33 cellular contexts compared by ENCODE assay signal in genomic region chr15:96402403-96402802, GRCh38.
"Had no signal": no experiment of that assay in that cellular context is flagged by ENCODE, and none has a peak within 500 bp of the region (broad histone marks: within the 10 kb centered on the region; RNA-seq: fewer than 3 reads in every experiment).

No MANE protein-coding gene starts in this region.

- H3K4me1 ChIP-seq: Peyer's patch, SJSA1 had no signal

- ATAC-seq: activated CD8-positive, alpha-beta T cell treated with anti-CD3 and anti-CD28 coated beads for 36 hours; activated T-cell treated with anti-CD3 and anti-CD28 coated beads, Interleukin-2, amount 50 U/mL, for 72 hours; activated T-helper 17 cell treated with anti-CD3 and anti-CD28 coated beads, Interleukin-2, amount 50 U/mL, for 72 hours; PC-3 had no signal

- H3K9ac ChIP-seq: SK-N-SH had no signal

- H3K27ac ChIP-seq: brain microvascular endothelial cell, Peyer's patch, SJSA1 had no signal

- H3K36me3 ChIP-seq: brain microvascular endothelial cell, MG63, Peyer's patch, SJSA1 had no signal

- H3K4me2 ChIP-seq: SK-N-SH had no signal

- H3K9me3 ChIP-seq: MG63, Peyer's patch, SJSA1, SK-N-SH had no signal

- FAIRE-seq: colon, TTC549 had no signal

- H3K4me3 ChIP-seq: MG63, Peyer's patch, SJSA1 had no signal

- DNase-seq: activated CD4-positive, alpha-beta T cell treated with anti-CD3 and anti-CD28 coated beads, Interleukin-2, amount 10 ng/mL, durations not matched to agents 24 days and 14 days; activated CD4-positive, alpha-beta T cell treated with anti-CD3 and anti-CD28 coated beads, Interleukin-2, amount 50 U/mL, for 4 hours; activated CD8-positive, alpha-beta T cell treated with anti-CD3 and anti-CD28 coated beads for 36 hours; activated effector memory CD4-positive, alpha-beta T cell treated with anti-CD3 and anti-CD28 coated beads, Interleukin-2, amount 50 U/mL, for 16 hours; activated naive CD4-positive, alpha-beta T cell; activated naive CD4-positive, alpha-beta T cell treated with anti-CD3 and anti-CD28 coated beads, Interleukin-2, amount 50 U/mL, for 16 hours; activated naive CD8-positive, alpha-beta T cell treated with anti-CD3 and anti-CD28 coated beads for 36 hours; activated T-cell treated with anti-CD3 and anti-CD28 coated beads, Interleukin-2, amount 50 U/mL, for 1 hour; activated T-cell treated with anti-CD3 and anti-CD28 coated beads, Interleukin-2, amount 50 U/mL, for 72 hours; amniotic stem cell; aorta; brain microvascular endothelial cell; central memory CD4-positive, alpha-beta T cell; Kasumi-1; KG1; MG63; NCI-H1048; NCI-H1105 treated with DMSO at 0.1 percent for 48 hours; NCI-H146; NCI-H187; NCI-H2029 treated with DMSO at 0.1 percent for 48 hours; NCI-H2171; NCI-H510A; NK-92 treated with Interleukin-12 subunit alpha and Interleukin-12 subunit beta, amount 100 ng/mL, for 24 hours; PC-3; Peyer's patch; RPMI8226; SHP77 treated with DMSO at 0.1 percent for 48 hours; SK-N-SH had no signal

- H3K27me3 ChIP-seq: brain microvascular endothelial cell, MG63, Peyer's patch had no signal
